Comparison of ENCODE assay signal across 23 cellular contexts in genomic region chr11:66032962-66033735, GRCh38.
"Had no signal": no experiment of that assay in that cellular context is flagged by ENCODE, and none has a peak within 500 bp of the region (broad histone marks: within the 10 kb centered on the region; RNA-seq: fewer than 3 reads in every experiment).

No MANE protein-coding gene starts in this region.

- ATAC-seq: activated CD4-positive, alpha-beta T cell treated with anti-CD3 and anti-CD28 coated beads for 36 hours; activated T-cell treated with anti-CD3 and anti-CD28 coated beads, Interleukin-2, amount 50 U/mL, for 4 hours; heart left ventricle; left cardiac atrium; upper lobe of right lung had no signal

- H2AFZ ChIP-seq: parathyroid adenoma had no signal

- H3K36me3 ChIP-seq: esophagus squamous epithelium, heart left ventricle, right lobe of liver, thyroid gland, upper lobe of right lung had no signal

- DNase-seq: activated B cell treated with CpG ODN at 0.5 μM for 24 hours; activated CD4-positive, alpha-beta T cell treated with anti-CD3 and anti-CD28 coated beads for 36 hours; activated CD4-positive, alpha-beta T cell treated with anti-CD3 and anti-CD28 coated beads, Interleukin-2, amount 50 U/mL, for 4 hours; activated CD8-positive, alpha-beta memory T cell treated with anti-CD3 and anti-CD28 coated beads, Interleukin-2, amount 50 U/mL, for 48 hours; activated naive CD4-positive, alpha-beta T cell; activated T-cell treated with anti-CD3 and anti-CD28 coated beads, Interleukin-2, amount 50 U/mL, for 4 hours; amygdala; cerebellar nuclear complex; endodermal cell; esophagus squamous epithelium; heart left ventricle; left cardiac atrium; mesenchymal stem cell; right lobe of liver; stimulated activated CD4-positive, alpha-beta T cell treated with anti-CD3 and anti-CD28 coated beads, Interleukin-1b, Interleukin-23, amount 100 ng/mL, for 48 hours; substantia nigra; T1000; thyroid gland; upper lobe of right lung had no signal

- H3K4me1 ChIP-seq: esophagus squamous epithelium, parathyroid adenoma, right lobe of liver, upper lobe of right lung had no signal

- H3K4me3 ChIP-seq: coronary artery, esophagus squamous epithelium, heart left ventricle, right lobe of liver, skin epidermis, thyroid gland, upper lobe of right lung had no signal

- FAIRE-seq: islet of Langerhans had no signal

- H3K9me3 ChIP-seq: esophagus squamous epithelium, heart left ventricle, right lobe of liver, thyroid gland, upper lobe of right lung had no signal

- H3K27me3 ChIP-seq: right lobe of liver, thyroid gland, upper lobe of right lung had no signal

- H3K27ac ChIP-seq: coronary artery, esophagus squamous epithelium, heart left ventricle, parathyroid adenoma, right lobe of liver, skin epidermis, thyroid gland, upper lobe of right lung had no signal

- H3K9ac ChIP-seq: parathyroid adenoma had no signal
